18 cellular contexts compared by ENCODE assay signal in the genomic region with DNA sequence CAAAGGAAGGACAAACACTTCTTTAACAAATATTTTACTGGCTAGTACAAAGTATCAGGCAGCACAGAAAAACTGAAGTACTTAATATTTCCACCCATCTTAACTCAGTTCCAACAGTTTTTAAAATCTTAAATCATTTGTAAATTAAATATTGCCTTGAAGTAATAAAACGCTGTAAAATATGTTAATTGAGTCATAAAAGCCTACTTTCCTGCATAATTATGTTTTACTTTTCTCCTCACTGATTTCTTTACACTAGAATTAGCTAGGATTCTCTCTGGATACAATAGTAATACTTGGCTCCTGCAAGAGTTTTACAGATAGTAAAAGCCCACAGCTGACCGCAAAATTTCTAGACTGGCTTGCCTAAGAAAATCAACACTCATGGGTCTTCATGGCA.
DNase-seq lines count a peak whose midpoint lies in the region; ATAC-seq and TF ChIP-seq lines count a peak whose summit lies in the region.
"Had no signal": no experiment of that assay in that cellular context is flagged by ENCODE, and none has a peak within 500 bp of the region (broad histone marks: within the 10 kb centered on the region; RNA-seq: fewer than 3 reads in every experiment).

No MANE protein-coding gene starts in this region.

- no peak for DNase-seq in activated T-cell treated with anti-CD3 and anti-CD28 coated beads, Interleukin-2, amount 50 U/mL, for 72 hours
- DNase-seq in activated T-cell treated with anti-CD3 and anti-CD28 coated beads, Interleukin-2, amount 50 U/mL, for 1 hour = no peak
- DNase-seq in CD4-positive, alpha-beta T cell = no peak
- no peak for DNase-seq in SK-N-DZ (ENCODE audit: low spot score)
- DNase-seq: AML-193; CD4-positive, alpha-beta memory T cell; DMS153; DMS79; GDM1; HCEC 1CT; HFFc6 had no signal

- H3K36me3 Mint-ChIP-seq in activated T-cell treated with anti-CD3 and anti-CD28 coated beads, Interleukin-2, amount 50 U/mL, for 72 hours (ENCODE audit: insufficient read depth in 2 of 2) = peaks cover 3 to 4% of the 10 kb centered on the region in 2 donors
- H3K36me3 Mint-ChIP-seq in CD4-positive, alpha-beta T cell (ENCODE audit: low read depth) = peaks cover 65% of the 10 kb centered on the region
- no peaks in the 10 kb centered on the region for H3K36me3 Mint-ChIP-seq in dendritic cell treated with granulocyte-macrophage colony-stimulating factor and Interleukin-4, amounts not matched to agents 40 ng/mL and 50 ng/mL, for 4 days (ENCODE audit: low read depth)
- peaks cover 60% of the 10 kb centered on the region for H3K36me3 Mint-ChIP-seq in stimulated activated memory B cell treated with anti-CD40 and anti-IgM and Interleukin-4, amounts not matched to agents 10 μg/mL and 1 μg/mL and 100 μg/mL, for 72 hours

- H3K27ac ChIP-seq in CD4-positive, alpha-beta T cell (ENCODE audit: low read depth, low read length) = no peak overlapping the region
- H3K27ac ChIP-seq: 22Rv1, A549, C4-2B had no signal

- no peaks in the 10 kb centered on the region for H3K27me3 Mint-ChIP-seq in activated T-cell treated with anti-CD3 and anti-CD28 coated beads, Interleukin-2, amount 50 U/mL, for 72 hours (ENCODE audit: low read depth)
- no peaks in the 10 kb centered on the region for H3K27me3 Mint-ChIP-seq in CD4-positive, alpha-beta T cell
- no peaks in the 10 kb centered on the region for H3K27me3 Mint-ChIP-seq in dendritic cell treated with granulocyte-macrophage colony-stimulating factor and Interleukin-4, amounts not matched to agents 40 ng/mL and 50 ng/mL, for 4 days
- H3K27me3 Mint-ChIP-seq in stimulated activated memory B cell treated with anti-CD40 and anti-IgM and Interleukin-4, amounts not matched to agents 10 μg/mL and 1 μg/mL and 100 μg/mL, for 72 hours = no peaks in the 10 kb centered on the region
- H3K27me3 Mint-ChIP-seq: CD4-positive, alpha-beta memory T cell had no signal

- ATAC-seq in activated T-cell treated with anti-CD3 and anti-CD28 coated beads, Interleukin-2, amount 50 U/mL, for 72 hours (replicated peaks in 1 of 2) = no peak
- ATAC-seq in CD4-positive, alpha-beta T cell (ENCODE audit: poor library complexity) = no peak
- ATAC-seq in stimulated activated memory B cell treated with anti-CD40 and anti-IgM and Interleukin-4, amounts not matched to agents 10 μg/mL and 1 μg/mL and 100 μg/mL, for 72 hours = no peak
- no peak for ATAC-seq in GM19395 (IDR thresholded peaks at IDR 0.05; ENCODE audit: unreplicated experiment)
- ATAC-seq: A549, GM23338 had no signal

- H3K27me3 ChIP-seq in CD4-positive, alpha-beta T cell (ENCODE audit: control insufficient read depth, insufficient read depth, low read length) = no peaks in the 10 kb centered on the region

- H3K27ac Mint-ChIP-seq in activated T-cell treated with anti-CD3 and anti-CD28 coated beads, Interleukin-2, amount 50 U/mL, for 72 hours = peak overlapping the region; percentile 45
- H3K27ac Mint-ChIP-seq in CD4-positive, alpha-beta T cell = peak overlapping the region; percentile 29
- H3K27ac Mint-ChIP-seq in dendritic cell treated with granulocyte-macrophage colony-stimulating factor and Interleukin-4, amounts not matched to agents 40 ng/mL and 50 ng/mL, for 4 days = peak overlapping the region; percentile 38
- H3K27ac Mint-ChIP-seq in stimulated activated memory B cell treated with anti-CD40 and anti-IgM and Interleukin-4, amounts not matched to agents 10 μg/mL and 1 μg/mL and 100 μg/mL, for 72 hours = peak overlapping the region; percentile 82
- H3K27ac Mint-ChIP-seq: HFFc6 had no signal

- no peaks in the 10 kb centered on the region for H3K9me3 ChIP-seq in CD4-positive, alpha-beta T cell (ENCODE audit: control insufficient read depth, low read length)
- H3K9me3 ChIP-seq: A549 had no signal

- CTCF ChIA-PET in CD4-positive, alpha-beta T cell (lab: Charles Lee) = no interaction called here

- POLR2A ChIA-PET in CD4-positive, alpha-beta T cell (lab: Charles Lee) = no interaction called here

- H3K4me3 Mint-ChIP-seq in activated T-cell treated with anti-CD3 and anti-CD28 coated beads, Interleukin-2, amount 50 U/mL, for 72 hours = no peak overlapping the region
- no peak overlapping the region for H3K4me3 Mint-ChIP-seq in CD4-positive, alpha-beta T cell
- H3K4me3 Mint-ChIP-seq in dendritic cell treated with granulocyte-macrophage colony-stimulating factor and Interleukin-4, amounts not matched to agents 40 ng/mL and 50 ng/mL, for 4 days = no peak overlapping the region
- no peak overlapping the region for H3K4me3 Mint-ChIP-seq in stimulated activated memory B cell treated with anti-CD40 and anti-IgM and Interleukin-4, amounts not matched to agents 10 μg/mL and 1 μg/mL and 100 μg/mL, for 72 hours
- H3K4me3 Mint-ChIP-seq: CD4-positive, alpha-beta memory T cell; GM23338; HFFc6 had no signal

- no peak for TF ChIP-seq CTCF in CD4-positive, alpha-beta T cell (IDR thresholded peaks at IDR 0.05)

- peaks cover 55% of the 10 kb centered on the region for H3K4me1 Mint-ChIP-seq in activated T-cell treated with anti-CD3 and anti-CD28 coated beads, Interleukin-2, amount 50 U/mL, for 72 hours (ENCODE audit: low read depth)
- H3K4me1 Mint-ChIP-seq in CD4-positive, alpha-beta T cell (ENCODE audit: low read depth) = peaks cover 86% of the 10 kb centered on the region
- peaks cover 36% of the 10 kb centered on the region for H3K4me1 Mint-ChIP-seq in dendritic cell treated with granulocyte-macrophage colony-stimulating factor and Interleukin-4, amounts not matched to agents 40 ng/mL and 50 ng/mL, for 4 days (ENCODE audit: low read depth)
- peaks cover 41% of the 10 kb centered on the region for H3K4me1 Mint-ChIP-seq in stimulated activated memory B cell treated with anti-CD40 and anti-IgM and Interleukin-4, amounts not matched to agents 10 μg/mL and 1 μg/mL and 100 μg/mL, for 72 hours

- H3K9me3 Mint-ChIP-seq in activated T-cell treated with anti-CD3 and anti-CD28 coated beads, Interleukin-2, amount 50 U/mL, for 72 hours = no peaks in the 10 kb centered on the region
- H3K9me3 Mint-ChIP-seq in CD4-positive, alpha-beta T cell = no peaks in the 10 kb centered on the region
- H3K9me3 Mint-ChIP-seq in dendritic cell treated with granulocyte-macrophage colony-stimulating factor and Interleukin-4, amounts not matched to agents 40 ng/mL and 50 ng/mL, for 4 days = peaks cover 9% of the 10 kb centered on the region
- peaks cover 5% of the 10 kb centered on the region for H3K9me3 Mint-ChIP-seq in stimulated activated memory B cell treated with anti-CD40 and anti-IgM and Interleukin-4, amounts not matched to agents 10 μg/mL and 1 μg/mL and 100 μg/mL, for 72 hours
- H3K9me3 Mint-ChIP-seq: GM23338 had no signal

- intact Hi-C loops in CD4-positive, alpha-beta T cell (cut with DNase I, micrococcal nuclease) = loop anchor here in 1 of 2 experiments (10.0 kb wide), 1 partner anchor 61 kb away; no protein-coding TSS in a partner anchor
- intact Hi-C loops in dendritic cell treated with granulocyte-macrophage colony-stimulating factor and Interleukin-4, amounts not matched to agents 40 ng/mL and 50 ng/mL, for 4 days (cut with micrococcal nuclease) = no loop called here

Comparison
In these comparisons a context has a peak if more than half of its experiments do, and no peak if none do; other contexts are left out.
1. H3K27ac Mint-ChIP-seq: peak in every context shown above with its lines; median percentile 82 in stimulated activated memory B cell treated with anti-CD40 and anti-IgM and Interleukin-4, amounts not matched to agents 10 μg/mL and 1 μg/mL and 100 μg/mL, for 72 hours; 45 in activated T-cell treated with anti-CD3 and anti-CD28 coated beads, Interleukin-2, amount 50 U/mL, for 72 hours; 38 in dendritic cell treated with granulocyte-macrophage colony-stimulating factor and Interleukin-4, amounts not matched to agents 40 ng/mL and 50 ng/mL, for 4 days; 29 in CD4-positive, alpha-beta T cell.